12 cellular contexts compared by ENCODE assay signal in genomic region chr3:50126287-50127211, GRCh38. TPM values are rescaled to one million over a fixed set of nuclear protein-coding genes. Genes with fewer than 3 reads are reported as not detected.
DNase-seq lines count a peak whose midpoint lies in the region; ATAC-seq and TF ChIP-seq lines count a peak whose summit lies in the region.
"Had no signal": no experiment of that assay in that cellular context is flagged by ENCODE, and none has a peak within 500 bp of the region (broad histone marks: within the 10 kb centered on the region; RNA-seq: fewer than 3 reads in every experiment).

No MANE protein-coding gene starts in this region.

- H3K9me3 ChIP-seq in HAP-1: no peaks in the 10 kb centered on the region

- DNase-seq in EL (peak; percentile 76), NCI-H82 treated with DMSO at 0.1 percent for 48 hours (lab: John Stamatoyannopoulos, UW; ENCODE audit: unreplicated experiment) (peak; percentile 93), fibroblast of pulmonary artery (ENCODE audit: low read depth) (peak; percentile 70), renal cortical epithelial cell (ENCODE audit: low read depth) (peak; percentile 45), NCI-H2196 (lab: John Stamatoyannopoulos, UW; ENCODE audit: unreplicated experiment) (no peak), HAP-1 (ENCODE audit: low spot score in 2 of 2) (no peak)
- DNase-seq in activated naive CD4-positive, alpha-beta T cell (lab: John Stamatoyannopoulos, UW): no peak
- DNase-seq: GF-D8, KBM-7, NCI-H446 had no signal

- H3K4me3 ChIP-seq in fibroblast of pulmonary artery (replicated peaks; ENCODE audit: low read depth, low read length): no peak overlapping the region
- H3K4me3 ChIP-seq in HAP-1: no peak overlapping the region
- H3K4me3 ChIP-seq: coronary artery had no signal

- in situ Hi-C loops in HAP-1 (cut with MboI; ENCODE audit: low sequenced_read_pairs): no loop called here

- no peaks in the 10 kb centered on the region for H3K4me1 ChIP-seq in HAP-1

- no peak for TF ChIP-seq CTCF in fibroblast of pulmonary artery (IDR thresholded peaks at IDR 0.05; ENCODE audit: low read length, missing control alignments)

- no peaks in the 10 kb centered on the region; the same call in 1 of the 2 replicates for H3K36me3 ChIP-seq in HAP-1 (replicated peaks)

- H3K27me3 ChIP-seq in HAP-1 (ENCODE audit: low read depth): no peaks in the 10 kb centered on the region

- ATAC-seq in GM18861 (IDR thresholded peaks at IDR 0.05; ENCODE audit: unreplicated experiment): no peak

RNA-seq across cellular contexts. Expression of gene SEMA3F, which starts 28.6 kb away (rescaled TPM):
- total RNA-seq in renal cortical epithelial cell: 10.2 and 33.5 TPM in 2 replicates

RNA-seq across cellular contexts. Expression of gene RBM5, which starts 37.8 kb away (rescaled TPM):
- 74.7 and 216 TPM in 2 replicates for total RNA-seq in renal cortical epithelial cell

Comparison
In these comparisons a context has a peak if more than half of its experiments do, and no peak if none do; other contexts are left out.
1. DNase-seq: peak in EL (single experiment), NCI-H82 treated with DMSO at 0.1 percent for 48 hours (single experiment), fibroblast of pulmonary artery (single experiment) and renal cortical epithelial cell (single experiment); none in NCI-H2196 (single experiment), activated naive CD4-positive, alpha-beta T cell (0 of 4) and HAP-1 (0 of 2).